Comparison of ENCODE assay signal across 1 cellular context in genomic region chr11:10181811-10182210, GRCh38.
TF ChIP-seq lines count a peak whose summit lies in the region.

No MANE protein-coding gene starts in this region.

TF ChIP-seq in HepG2, 621 proteins besides CTCF, POLR2A, EP300 and RAD21 (continued from another document):
- TF ChIP-seq ARID3A (IDR thresholded peaks at IDR 0.05; ENCODE audit: low read depth, low read length) (peak; percentile 62; the same call in 1 of the 2 replicates), PHF8 (CRISPR knock-in tag; IDR thresholded peaks at IDR 0.05) (no peak)
